Comparison of ENCODE assay signal across 8 cellular contexts in the genomic region with DNA sequence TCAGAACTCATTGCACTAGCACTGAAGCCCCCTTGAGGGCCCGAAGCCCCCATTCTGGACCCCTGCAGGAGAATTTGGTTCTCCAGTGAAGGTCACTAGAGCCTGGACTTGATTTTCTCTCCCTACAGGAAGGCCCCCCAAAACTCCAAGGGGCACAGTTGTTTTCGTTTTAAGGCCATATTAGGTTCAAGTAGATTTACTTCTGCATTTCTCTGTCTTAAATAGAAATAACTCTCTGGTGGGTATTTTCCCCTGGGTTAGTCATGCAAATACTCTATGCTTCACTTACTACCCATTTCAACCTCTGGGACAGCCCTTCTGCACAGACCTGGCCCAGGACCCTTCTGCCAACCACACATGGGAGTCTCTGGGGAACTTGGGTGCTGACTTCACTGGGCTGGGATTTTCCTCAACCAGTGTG. TPM values are rescaled to one million over a fixed set of nuclear protein-coding genes. Genes with fewer than 3 reads are reported as not detected.
DNase-seq lines count a peak whose midpoint lies in the region; ATAC-seq and TF ChIP-seq lines count a peak whose summit lies in the region.

No MANE protein-coding gene starts in this region.

- H3K4me3 ChIP-seq in left ventricle myocardium inferior (peak overlapping the region; percentile 71), Peyer's patch (no peak overlapping the region)

- TF ChIP-seq CTCF in left ventricle myocardium inferior (IDR thresholded peaks at IDR 0.05; ENCODE audit: borderline replicate concordance) (no peak), Peyer's patch (IDR thresholded peaks at IDR 0.05) (no peak)

- TF ChIP-seq POLR2A in Peyer's patch (IDR thresholded peaks at IDR 0.05): no peak

- peaks cover 29% of the 10 kb centered on the region for H3K4me1 ChIP-seq in left ventricle myocardium inferior
- H3K4me1 ChIP-seq in Peyer's patch: peaks cover 0 to 10% (median 2%) of the 10 kb centered on the region in 4 donors

- H3K27me3 ChIP-seq in left ventricle myocardium inferior (ENCODE audit: low read depth) (no peaks in the 10 kb centered on the region), Peyer's patch (no peaks in the 10 kb centered on the region)

- H3K27ac ChIP-seq in left ventricle myocardium inferior (replicated peaks) (peak overlapping the region; percentile 99), Peyer's patch (peak overlapping the region; percentile 92 to 93 (median 92))

- DNase-seq in left ventricle myocardium inferior (no peak), cardiac septum (ENCODE audit: low spot score) (no peak), Peyer's patch (peak in 2 of 3 donors; percentile 70 to 75), kidney glomerular epithelial cell (lab: John Stamatoyannopoulos, UW) (peak; percentile 51), UCSD-AML1 (lab: John Stamatoyannopoulos, UW; ENCODE audit: unreplicated experiment) (no peak), DMS153 treated with DMSO at 0.1 percent for 48 hours (lab: John Stamatoyannopoulos, UW; ENCODE audit: unreplicated experiment) (no peak)
- no peak for DNase-seq in activated effector memory CD4-positive, alpha-beta T cell treated with Interleukin-2 at 50 U/mL for 16 hours

- ATAC-seq in HG02938 (IDR thresholded peaks at IDR 0.05; ENCODE audit: unreplicated experiment): peak; percentile 52

- H3K36me3 ChIP-seq in left ventricle myocardium inferior (no peaks in the 10 kb centered on the region), Peyer's patch (no peaks in the 10 kb centered on the region)

- H3K9me3 ChIP-seq in left ventricle myocardium inferior (replicated peaks): no peaks in the 10 kb centered on the region
- no peaks in the 10 kb centered on the region for H3K9me3 ChIP-seq in Peyer's patch

- intact Hi-C loops in left ventricle myocardium inferior (cut with micrococcal nuclease): no loop called here
- intact Hi-C loops in cardiac septum (cut with DNase I): loop anchor here (2.0 kb wide), 1 partner anchor 134 kb away; no protein-coding TSS in a partner anchor

RNA-seq across cellular contexts. Expression of gene WEE1, which starts 41.6 kb away (rescaled TPM):
- 41.8 TPM for total RNA-seq in left ventricle myocardium inferior
- total RNA-seq in cardiac septum: 95.1 TPM
- total RNA-seq in Peyer's patch: 10 to 100 TPM; 14.4 to 40.4 (median 26.2) TPM

RNA-seq across cellular contexts. Expression of gene SWAP70, which starts 48.8 kb away (rescaled TPM):
- 20.6 TPM for total RNA-seq in left ventricle myocardium inferior
- 27.6 TPM for total RNA-seq in cardiac septum
- 10 to 100 TPM; 16.8 to 62.7 (median 26.1) TPM for total RNA-seq in Peyer's patch

Comparison
In these comparisons a context has a peak if more than half of its experiments do, and no peak if none do; other contexts are left out.
1. DNase-seq: peak in Peyer's patch (2 of 3) and kidney glomerular epithelial cell (single experiment); none in left ventricle myocardium inferior (single experiment), cardiac septum (single experiment), activated effector memory CD4-positive, alpha-beta T cell treated with Interleukin-2 at 50 U/mL for 16 hours (single experiment), UCSD-AML1 (single experiment) and DMS153 treated with DMSO at 0.1 percent for 48 hours (single experiment).